19 cellular contexts compared by ENCODE assay signal in genomic region chr14:52900731-52901130, GRCh38.
"Had no signal": no experiment of that assay in that cellular context is flagged by ENCODE, and none has a peak within 500 bp of the region (broad histone marks: within the 10 kb centered on the region; RNA-seq: fewer than 3 reads in every experiment).

No MANE protein-coding gene starts in this region.

- H3K36me3 ChIP-seq: esophagus squamous epithelium had no signal

- H3K4me3 ChIP-seq: esophagus squamous epithelium, tibial artery had no signal

- FAIRE-seq: urothelium cell line had no signal

- H3K27ac ChIP-seq: esophagus squamous epithelium, VCaP had no signal

- ATAC-seq: activated T-cell treated with anti-CD3 and anti-CD28 coated beads, Interleukin-2, amount 50 U/mL, for 72 hours; left cardiac atrium; T-helper 17 cell had no signal

- H3K9me3 ChIP-seq: esophagus squamous epithelium, tibial artery had no signal

- DNase-seq: activated CD4-positive, alpha-beta T cell treated with anti-CD3 and anti-CD28 coated beads for 1 hour; activated effector memory CD4-positive, alpha-beta T cell treated with anti-CD3 and anti-CD28 coated beads, Interleukin-2, amount 50 U/mL, for 16 hours; activated naive CD4-positive, alpha-beta T cell treated with anti-CD3 and anti-CD28 coated beads, Interleukin-2, amount 50 U/mL, for 16 hours; activated T-cell treated with anti-CD3 and anti-CD28 coated beads, Interleukin-2, amount 50 U/mL, for 72 hours; aorta; cerebellar nuclear complex; effector CD4-positive, alpha-beta T cell; esophagus squamous epithelium; left cardiac atrium; nephron progenitor cell; nucleus accumbens; retina; stimulated activated CD8-positive, alpha-beta memory T cell treated with anti-CD3 and anti-CD28 coated beads, Interleukin-4, amount 100 ng/mL, for 48 hours; stimulated activated naive CD4-positive, alpha-beta T cell treated with Interleukin-2 at 50 U/mL for 16 hours; substantia nigra; T-helper 17 cell; tibial artery had no signal

- H3K27me3 ChIP-seq: esophagus squamous epithelium, tibial artery had no signal
